Comparison of ENCODE assay signal across 1 cellular context in the genomic region with DNA sequence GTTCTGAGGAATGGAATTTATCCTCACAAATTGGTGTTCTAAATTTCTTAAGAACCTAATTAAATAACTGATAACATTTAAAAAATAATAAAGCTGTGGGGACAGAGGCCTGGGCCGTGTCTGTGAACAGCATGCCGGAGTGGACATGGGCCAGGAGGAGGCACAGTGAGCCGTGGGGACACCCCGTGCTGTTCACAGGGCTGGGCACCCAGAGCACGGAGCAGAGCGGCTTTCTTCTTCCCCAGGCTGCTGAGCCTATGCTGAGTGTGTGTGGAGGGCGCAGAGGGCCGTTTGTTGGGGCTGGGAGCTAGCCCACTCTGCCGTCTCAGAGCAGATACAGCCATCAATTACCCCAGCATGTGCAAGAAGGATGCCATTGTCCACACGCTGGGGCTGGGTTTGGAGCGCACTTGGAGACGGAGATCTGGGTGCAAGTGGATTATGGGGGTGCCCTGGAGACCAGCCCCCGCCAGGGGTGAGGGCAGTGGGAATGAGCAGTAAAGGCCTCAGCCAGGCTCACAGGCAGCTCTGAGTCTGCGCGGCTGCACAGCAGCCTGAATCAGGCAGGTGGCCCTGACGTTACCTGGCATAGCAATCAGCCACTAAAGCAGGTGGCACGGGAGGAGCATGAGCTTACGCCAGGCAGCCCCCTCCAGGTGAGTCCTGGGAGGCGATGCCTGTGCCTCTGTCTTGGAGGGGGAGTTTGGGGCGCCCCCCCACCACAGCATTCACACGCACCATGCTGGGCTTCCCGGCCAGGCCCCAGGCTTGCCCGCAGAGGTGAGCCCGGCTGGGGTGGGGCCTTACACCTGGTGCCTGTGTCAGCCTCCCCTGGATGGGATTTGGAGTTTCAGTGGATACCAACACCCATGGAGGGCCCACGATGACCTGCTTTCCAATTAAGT.
TF ChIP-seq lines count a peak whose summit lies in the region.

No MANE protein-coding gene starts in this region.

TF ChIP-seq in HepG2, 621 proteins besides CTCF, POLR2A, EP300 and RAD21 (continued from another document):
- TF ChIP-seq, protein P1, sequence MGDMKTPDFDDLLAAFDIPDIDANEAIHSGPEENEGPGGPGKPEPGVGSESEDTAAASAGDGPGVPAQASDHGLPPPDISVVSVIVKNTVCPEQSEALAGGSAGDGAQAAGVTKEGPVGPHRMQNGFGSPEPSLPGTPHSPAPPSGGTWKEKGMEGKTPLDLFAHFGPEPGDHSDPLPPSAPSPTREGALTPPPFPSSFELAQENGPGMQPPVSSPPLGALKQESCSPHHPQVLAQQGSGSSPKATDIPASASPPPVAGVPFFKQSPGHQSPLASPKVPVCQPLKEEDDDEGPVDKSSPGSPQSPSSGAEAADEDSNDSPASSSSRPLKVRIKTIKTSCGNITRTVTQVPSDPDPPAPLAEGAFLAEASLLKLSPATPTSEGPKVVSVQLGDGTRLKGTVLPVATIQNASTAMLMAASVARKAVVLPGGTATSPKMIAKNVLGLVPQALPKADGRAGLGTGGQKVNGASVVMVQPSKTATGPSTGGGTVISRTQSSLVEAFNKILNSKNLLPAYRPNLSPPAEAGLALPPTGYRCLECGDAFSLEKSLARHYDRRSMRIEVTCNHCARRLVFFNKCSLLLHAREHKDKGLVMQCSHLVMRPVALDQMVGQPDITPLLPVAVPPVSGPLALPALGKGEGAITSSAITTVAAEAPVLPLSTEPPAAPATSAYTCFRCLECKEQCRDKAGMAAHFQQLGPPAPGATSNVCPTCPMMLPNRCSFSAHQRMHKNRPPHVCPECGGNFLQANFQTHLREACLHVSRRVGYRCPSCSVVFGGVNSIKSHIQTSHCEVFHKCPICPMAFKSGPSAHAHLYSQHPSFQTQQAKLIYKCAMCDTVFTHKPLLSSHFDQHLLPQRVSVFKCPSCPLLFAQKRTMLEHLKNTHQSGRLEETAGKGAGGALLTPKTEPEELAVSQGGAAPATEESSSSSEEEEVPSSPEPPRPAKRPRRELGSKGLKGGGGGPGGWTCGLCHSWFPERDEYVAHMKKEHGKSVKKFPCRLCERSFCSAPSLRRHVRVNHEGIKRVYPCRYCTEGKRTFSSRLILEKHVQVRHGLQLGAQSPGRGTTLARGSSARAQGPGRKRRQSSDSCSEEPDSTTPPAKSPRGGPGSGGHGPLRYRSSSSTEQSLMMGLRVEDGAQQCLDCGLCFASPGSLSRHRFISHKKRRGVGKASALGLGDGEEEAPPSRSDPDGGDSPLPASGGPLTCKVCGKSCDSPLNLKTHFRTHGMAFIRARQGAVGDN (CRISPR knock-in tag; IDR thresholded peaks at IDR 0.05) = 0 out of 2 replicates have a peak, but pooled peaks have one; percentile 9
